1 cellular context compared by ENCODE assay signal in the genomic region with DNA sequence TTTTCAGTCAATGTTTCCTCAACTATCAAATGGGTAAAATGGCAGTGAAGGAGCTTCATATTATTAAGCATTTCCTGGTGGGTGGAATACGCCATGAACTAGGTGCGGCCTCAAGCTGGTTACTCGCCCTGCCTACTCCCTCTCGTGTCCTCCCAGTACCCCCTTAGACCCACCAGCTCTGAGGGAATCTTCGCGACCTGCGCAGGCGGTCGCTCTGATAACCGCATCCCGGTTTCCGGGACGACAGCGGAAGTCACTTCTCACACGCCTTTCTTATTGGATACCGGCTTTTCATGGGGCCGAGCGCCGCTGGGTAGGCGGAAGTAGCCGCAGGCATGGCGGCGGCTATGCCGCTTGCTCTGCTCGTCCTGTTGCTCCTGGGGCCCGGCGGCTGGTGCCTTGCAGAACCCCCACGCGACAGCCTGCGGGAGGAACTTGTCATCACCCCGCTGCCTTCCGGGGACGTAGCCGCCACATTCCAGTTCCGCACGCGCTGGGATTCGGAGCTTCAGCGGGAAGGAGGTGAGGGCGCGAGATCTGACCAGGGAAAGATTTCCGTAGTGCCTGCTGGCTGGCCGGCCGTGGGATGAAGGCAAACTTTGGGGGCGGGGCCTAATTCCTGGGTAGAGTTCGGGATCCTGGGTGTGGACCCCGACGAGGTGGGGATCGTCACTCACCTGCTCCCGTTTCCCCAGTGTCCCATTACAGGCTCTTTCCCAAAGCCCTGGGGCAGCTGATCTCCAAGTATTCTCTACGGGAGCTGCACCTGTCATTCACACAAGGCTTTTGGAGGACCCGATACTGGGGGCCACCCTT.
A peak's percentile ranks its signal among the peaks of the same experiment; 100 is the strongest.
TF ChIP-seq lines count a peak whose summit lies in the region.

Gene PIGT (plus strand): TSS at position 320 of the 816 bp plus-strand sequence. CDS start 16 bp downstream, at position 336.

TF ChIP-seq in GM12878, 131 proteins besides CTCF, POLR2A, EP300 and RAD21 (continued from another document):
- TF ChIP-seq ZNF384 (IDR thresholded peaks at IDR 0.05; ENCODE audit: borderline replicate concordance, low read depth, low read length) (no peak), POLR2AphosphoS5 (IDR thresholded peaks at IDR 0.05; ENCODE audit: low read length) (peak; percentile 95), IRF4 (IDR thresholded peaks at IDR 0.05; ENCODE audit: low read depth, low read length) (0 out of 2 replicates have a peak, but pooled peaks have one; percentile 9), ETV6 (conservative IDR thresholded peaks at IDR 0.05 in 1 of 2, IDR thresholded peaks at IDR 0.05 in 1 of 2; ENCODE audit: borderline replicate concordance in 1 of 2, low read depth in 1 of 2) (peak in 1 of 2 experiments; percentile 83; a peak in 2 of 4 replicates), PAX8 (IDR thresholded peaks at IDR 0.05) (no peak), MYC (IDR thresholded peaks at IDR 0.05; ENCODE audit: insufficient read depth, insufficient read length, insufficient replicate concordance, low read length, severe bottlenecking) (no peak), TBL1XR1 (IDR thresholded peaks at IDR 0.05; ENCODE audit: low read depth, low read length) (no peak), MEF2A (IDR thresholded peaks at IDR 0.05; ENCODE audit: insufficient read depth, low read depth, low read length) (0 out of 2 replicates have a peak, but pooled peaks have one; percentile 34), MXI1 (IDR thresholded peaks at IDR 0.05; ENCODE audit: low read depth, low read length) (peak; percentile 93), ASH2L (IDR thresholded peaks at IDR 0.05; ENCODE audit: borderline replicate concordance, low read depth) (no peak), MYB (IDR thresholded peaks at IDR 0.05; ENCODE audit: borderline replicate concordance, low read depth, low read length) (no peak), GABPA (IDR thresholded peaks at IDR 0.05; ENCODE audit: low read depth) (peak; percentile 93), FOXM1 (IDR thresholded peaks at IDR 0.05; ENCODE audit: low read depth, low read length) (no peak), FOS (IDR thresholded peaks at IDR 0.05; ENCODE audit: borderline replicate concordance, extremely low read depth, insufficient read length) (no peak), RCOR1 (conservative IDR thresholded peaks at IDR 0.05; ENCODE audit: low read depth, low read length) (0 out of 2 replicates have a peak, but pooled peaks have one; percentile 21), NFIC (IDR thresholded peaks at IDR 0.05; ENCODE audit: low read depth, low read length) (no peak), CEBPB (IDR thresholded peaks at IDR 0.05; ENCODE audit: borderline replicate concordance in 1 of 2, low read depth in 2 of 2, low read length in 2 of 2) (no peak), KLF5 (IDR thresholded peaks at IDR 0.05; ENCODE audit: partially characterized antibody) (peak; percentile 18), RELA (IDR thresholded peaks at IDR 0.05; ENCODE audit: borderline replicate concordance, partially characterized antibody) (peak; percentile 6), SUPT20H (IDR thresholded peaks at IDR 0.05; ENCODE audit: borderline replicate concordance, control insufficient read depth, low read depth, low read length) (no peak), KAT2A (conservative IDR thresholded peaks at IDR 0.05; ENCODE audit: control insufficient read depth, low read depth, low read length) (no peak), IKZF2 (IDR thresholded peaks at IDR 0.05) (peak; percentile 23 to 56; a peak in 2 of 4 replicates), MEF2B (IDR thresholded peaks at IDR 0.05; ENCODE audit: partially characterized antibody, poor library complexity, severe bottlenecking) (no peak), BCLAF1 (IDR thresholded peaks at IDR 0.05) (no peak), CHD2 (IDR thresholded peaks at IDR 0.05; ENCODE audit: borderline replicate concordance, low read depth, low read length) (peak; percentile 69), SREBF2 (IDR thresholded peaks at IDR 0.05; ENCODE audit: low read length) (no peak), SUZ12 (IDR thresholded peaks at IDR 0.05; ENCODE audit: unreplicated experiment) (no peak), NFYA (IDR thresholded peaks at IDR 0.05; ENCODE audit: borderline replicate concordance, low read depth, low read length) (no peak)
- TF ChIP-seq, protein P1, sequence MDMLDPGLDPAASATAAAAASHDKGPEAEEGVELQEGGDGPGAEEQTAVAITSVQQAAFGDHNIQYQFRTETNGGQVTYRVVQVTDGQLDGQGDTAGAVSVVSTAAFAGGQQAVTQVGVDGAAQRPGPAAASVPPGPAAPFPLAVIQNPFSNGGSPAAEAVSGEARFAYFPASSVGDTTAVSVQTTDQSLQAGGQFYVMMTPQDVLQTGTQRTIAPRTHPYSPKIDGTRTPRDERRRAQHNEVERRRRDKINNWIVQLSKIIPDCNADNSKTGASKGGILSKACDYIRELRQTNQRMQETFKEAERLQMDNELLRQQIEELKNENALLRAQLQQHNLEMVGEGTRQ (IDR thresholded peaks at IDR 0.05; ENCODE audit: borderline replicate concordance, low read depth, low read length), result no peak
- TF ChIP-seq, protein P2, sequence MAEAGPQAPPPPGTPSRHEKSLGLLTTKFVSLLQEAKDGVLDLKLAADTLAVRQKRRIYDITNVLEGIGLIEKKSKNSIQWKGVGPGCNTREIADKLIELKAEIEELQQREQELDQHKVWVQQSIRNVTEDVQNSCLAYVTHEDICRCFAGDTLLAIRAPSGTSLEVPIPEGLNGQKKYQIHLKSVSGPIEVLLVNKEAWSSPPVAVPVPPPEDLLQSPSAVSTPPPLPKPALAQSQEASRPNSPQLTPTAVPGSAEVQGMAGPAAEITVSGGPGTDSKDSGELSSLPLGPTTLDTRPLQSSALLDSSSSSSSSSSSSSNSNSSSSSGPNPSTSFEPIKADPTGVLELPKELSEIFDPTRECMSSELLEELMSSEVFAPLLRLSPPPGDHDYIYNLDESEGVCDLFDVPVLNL (IDR thresholded peaks at IDR 0.05; ENCODE audit: low read depth, low read length), result no peak
TF ChIP-seq in GM12878: peak in this region for 53.
